ENCODE assay signal across 26 cellular contexts in the genomic region with DNA sequence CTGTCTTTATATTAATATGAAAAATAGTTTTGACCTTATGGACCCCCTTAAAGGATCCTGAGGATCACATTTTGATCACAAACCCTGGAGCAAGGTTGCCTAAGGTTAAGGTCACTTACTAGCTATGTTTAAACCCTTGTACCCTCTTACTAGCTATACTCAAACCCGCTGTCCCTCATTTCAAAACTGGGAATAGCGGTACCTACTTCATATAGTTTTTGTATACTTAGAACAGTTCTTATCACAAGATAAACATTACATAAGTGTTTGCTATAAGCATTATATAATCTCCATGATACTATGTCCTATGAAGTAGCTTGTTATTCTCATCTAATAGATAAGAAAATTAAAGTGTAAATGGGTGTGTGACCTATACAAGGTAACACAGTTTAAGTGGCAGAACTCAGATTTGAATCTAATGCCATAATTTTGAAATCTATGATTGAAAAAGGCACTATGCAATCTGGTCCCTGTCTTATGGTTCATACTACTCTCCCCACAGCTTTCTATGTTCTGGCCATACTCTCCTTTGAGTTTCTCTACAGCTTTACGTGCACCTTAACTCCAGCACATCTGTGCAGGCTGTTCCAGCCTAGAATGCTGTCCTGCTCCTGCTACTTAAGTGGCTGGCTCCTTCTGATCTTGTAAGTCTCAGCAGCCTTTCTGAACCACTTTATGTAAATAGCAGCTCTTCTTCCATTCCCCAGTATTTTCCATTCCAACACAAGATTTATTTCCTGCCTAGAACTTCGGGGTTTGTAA.
"Had no signal": no experiment of that assay in that cellular context is flagged by ENCODE, and none has a peak within 500 bp of the region (broad histone marks: within the 10 kb centered on the region; RNA-seq: fewer than 3 reads in every experiment).

No MANE protein-coding gene starts in this region.

- H3K27ac ChIP-seq: colonic mucosa, left ventricle myocardium inferior, right lobe of liver, skin epidermis, transverse colon, uterus had no signal

- H3K9me3 Mint-ChIP-seq: effector memory CD8-positive, alpha-beta T cell; stimulated activated memory B cell treated with anti-CD40 and anti-IgM and Interleukin-4, amounts not matched to agents 10 μg/mL and 1 μg/mL and 100 μg/mL, for 72 hours had no signal

- H3K36me3 ChIP-seq: colonic mucosa, right lobe of liver, uterus had no signal

- H3K27me3 ChIP-seq: colonic mucosa, dorsolateral prefrontal cortex, right lobe of liver, transverse colon, uterus had no signal

- H3K9me3 ChIP-seq: colonic mucosa, right lobe of liver, transverse colon, uterus had no signal

- DNase-seq: activated CD4-positive, alpha-beta T cell treated with anti-CD3 and anti-CD28 coated beads for 36 hours; activated CD4-positive, alpha-beta T cell treated with anti-CD3 and anti-CD28 coated beads, Interleukin-2, amount 50 U/mL, for 4 hours; activated gamma-delta T cell; activated naive CD4-positive, alpha-beta T cell treated with anti-CD3 and anti-CD28 coated beads, Interleukin-2, amount 50 U/mL, for 16 hours; amniotic stem cell; colonic mucosa; dorsolateral prefrontal cortex; effector memory CD8-positive, alpha-beta T cell; foreskin melanocyte; left ventricle myocardium inferior; occipital lobe; posterior cingulate gyrus; right lobe of liver; stimulated activated CD4-positive, alpha-beta T cell treated with anti-CD3 and anti-CD28 coated beads, Interleukin-2, amount 100 ng/mL, for 24 hours; T1000; transverse colon; uterus had no signal

- H3K27ac Mint-ChIP-seq: activated CD4-positive, alpha-beta T cell treated with anti-CD3 and anti-CD28 coated beads for 36 hours; activated T-helper 1 cell treated with anti-CD3 and anti-CD28 coated beads, Interleukin-12 subunit alpha, Interleukin-12 subunit beta, Interleukin-2, Interleukin-4 antibody, amounts not matched to agents 30 ng/mL and 10 ng/mL and 1 ng/mL, durations not matched to agents 14 hours and 24 hours and 36 hours; mesothelial cell of epicardium; stimulated activated memory B cell treated with anti-CD40 and anti-IgM and Interleukin-4, amounts not matched to agents 10 μg/mL and 1 μg/mL and 100 μg/mL, for 72 hours; T-helper 1 cell treated with Interleukin-12 subunit alpha and Interleukin-12 subunit beta and Interleukin-4 antibody, amounts not matched to agents 30 μg/mL and 1 μg/mL, for 36 hours; WTC11 had no signal

- H3K4me1 ChIP-seq: colonic mucosa, uterus had no signal

- H3K27me3 Mint-ChIP-seq: activated CD4-positive, alpha-beta T cell treated with anti-CD3 and anti-CD28 coated beads for 36 hours; effector memory CD8-positive, alpha-beta T cell; stimulated activated memory B cell treated with anti-CD40 and anti-IgM and Interleukin-4, amounts not matched to agents 10 μg/mL and 1 μg/mL and 100 μg/mL, for 72 hours had no signal

- H3K4me1 Mint-ChIP-seq: mesothelial cell of epicardium, WTC11 had no signal

- FAIRE-seq: bronchial epithelial cell, endothelial cell of umbilical vein had no signal

- H3K4me3 Mint-ChIP-seq: activated CD4-positive, alpha-beta T cell treated with anti-CD3 and anti-CD28 coated beads for 36 hours; activated T-helper 1 cell treated with anti-CD3 and anti-CD28 coated beads, Interleukin-12 subunit alpha, Interleukin-12 subunit beta, Interleukin-2, Interleukin-4 antibody, amounts not matched to agents 30 ng/mL and 10 ng/mL and 1 ng/mL, durations not matched to agents 14 hours and 24 hours and 36 hours; effector memory CD8-positive, alpha-beta T cell; mesothelial cell of epicardium; stimulated activated memory B cell treated with anti-CD40 and anti-IgM and Interleukin-4, amounts not matched to agents 10 μg/mL and 1 μg/mL and 100 μg/mL, for 72 hours; T-helper 1 cell treated with Interleukin-12 subunit alpha and Interleukin-12 subunit beta and Interleukin-4 antibody, amounts not matched to agents 30 μg/mL and 1 μg/mL, for 36 hours; WTC11 had no signal

- H3K4me3 ChIP-seq: colonic mucosa, dorsolateral prefrontal cortex, left ventricle myocardium inferior, right lobe of liver, skin epidermis, transverse colon, uterus had no signal

- ATAC-seq: activated CD4-positive, alpha-beta T cell treated with anti-CD3 and anti-CD28 coated beads for 36 hours; effector memory CD8-positive, alpha-beta T cell; esophagus mucosa; stimulated activated memory B cell treated with anti-CD40 and anti-IgM and Interleukin-4, amounts not matched to agents 10 μg/mL and 1 μg/mL and 100 μg/mL, for 72 hours; WTC11 had no signal
